Comparison of ENCODE assay signal across 8 cellular contexts in the genomic region with DNA sequence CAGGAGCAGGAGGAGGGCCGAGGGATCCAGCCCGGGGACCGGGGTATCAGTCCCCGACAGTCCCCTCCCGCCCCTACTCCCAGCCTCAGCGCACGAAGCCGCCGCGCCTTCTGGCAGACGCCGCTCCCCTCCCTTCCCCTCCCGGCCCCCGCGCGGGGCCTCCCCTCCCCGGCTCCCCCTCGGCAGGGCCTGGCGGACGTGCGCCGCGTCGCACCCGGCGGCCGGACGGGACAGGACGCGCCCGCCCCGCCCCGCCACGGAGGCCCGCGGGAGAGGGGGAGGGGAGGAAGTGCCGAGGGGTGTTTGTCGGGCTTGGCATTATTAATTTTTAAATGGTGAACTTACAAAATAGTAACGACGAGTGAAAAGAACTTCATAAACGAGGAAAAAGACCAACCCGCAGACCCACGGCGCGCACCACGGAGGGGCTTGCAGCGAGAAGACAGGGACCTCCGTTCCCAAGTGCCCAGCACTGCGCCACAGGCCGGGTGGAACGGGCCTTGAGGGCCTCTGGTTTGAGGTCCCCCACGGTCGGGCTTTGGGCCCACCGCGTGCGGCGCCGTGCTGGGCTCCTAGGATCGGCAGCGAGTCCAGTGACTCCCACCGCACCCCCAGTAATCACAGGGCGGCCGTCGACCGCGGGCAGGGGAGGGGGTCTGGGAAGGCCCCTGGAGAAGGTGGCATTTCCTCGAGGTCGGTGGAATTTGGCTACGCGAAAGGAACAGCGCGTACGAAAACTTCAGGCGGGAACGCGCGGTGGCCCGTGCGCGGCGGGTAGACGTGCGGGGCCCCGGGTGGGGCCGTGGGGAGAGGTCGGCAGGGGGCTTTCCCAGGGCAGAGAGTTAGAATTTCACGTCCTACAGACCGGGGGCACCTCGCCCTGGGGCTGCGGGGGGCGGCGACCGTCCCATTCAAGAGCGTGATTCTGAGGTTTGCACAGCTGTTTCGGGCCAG. TPM values are rescaled to one million over a fixed set of nuclear protein-coding genes. Genes with fewer than 3 reads are reported as not detected.
A peak's percentile ranks its signal among the peaks of the same experiment; 100 is the strongest.
DNase-seq lines count a peak whose midpoint lies in the region; ATAC-seq and TF ChIP-seq lines count a peak whose summit lies in the region.

No MANE protein-coding gene starts in this region.

- 0 to 8% methylated on average over 2 to 79 of the region's 95 CpGs for WGBS in body of pancreas, 2 donors
- WGBS in sigmoid colon, 2 donors: 1% methylated on average over 95 of the region's 95 CpGs

- peaks cover 24% of the 10 kb centered on the region for H3K4me1 ChIP-seq in HUES48 (ENCODE audit: control insufficient read depth, insufficient read depth, low read length)
- H3K4me1 ChIP-seq in body of pancreas: peaks cover 57% of the 10 kb centered on the region
- peaks cover 4% of the 10 kb centered on the region for H3K4me1 ChIP-seq in iPS-15b (ENCODE audit: control insufficient read depth, insufficient read depth, low read length)
- H3K4me1 ChIP-seq in sigmoid colon: peaks cover 0 to 57% (median 49%) of the 10 kb centered on the region in 4 donors

- TF ChIP-seq POLR2A in body of pancreas (IDR thresholded peaks at IDR 0.05) (no peak), sigmoid colon (IDR thresholded peaks at IDR 0.05) (no peak)

- DNase-seq in CD1c-positive myeloid dendritic cell (ENCODE audit: extremely low spot score): peak; percentile 81
- DNase-seq in T-helper 22 cell (ENCODE audit: low read depth): peak; percentile 57
- DNase-seq in body of pancreas: peak; percentile 72 to 80 (median 75)
- peak; percentile 94 for DNase-seq in sigmoid colon
- DNase-seq in GOT3 (lab: John Stamatoyannopoulos, UW): no peak

- intact Hi-C loops in body of pancreas (cut with DNase I): no loop called here
- intact Hi-C loops in sigmoid colon (cut with DNase I): no loop called here

- H3K27ac ChIP-seq in HUES48 (ENCODE audit: low read depth, low read length) (peak overlapping the region; percentile 51), body of pancreas (peak overlapping the region; percentile 95 to 100 (median 98)), sigmoid colon (peak overlapping the region; percentile 97 to 100 (median 100))

- H3K4me3 ChIP-seq in HUES48 (ENCODE audit: low read depth, low read length) (peak overlapping the region; percentile 93), body of pancreas (peak overlapping the region; percentile 6 to 24), iPS-15b (ENCODE audit: low read depth, low read length) (peak overlapping the region; percentile 90), sigmoid colon (peak overlapping the region; percentile 92 to 100 (median 98))

- ATAC-seq in GM19351 (IDR thresholded peaks at IDR 0.05; ENCODE audit: unreplicated experiment) (peak; percentile 20), body of pancreas (peak; percentile 26)

- TF ChIP-seq EP300 in sigmoid colon (IDR thresholded peaks at IDR 0.05): peak in 1 of 4 donors; percentile 30

- TF ChIP-seq CTCF in body of pancreas (IDR thresholded peaks at IDR 0.05) (peak in 1 of 7 experiments; percentile 27), sigmoid colon (IDR thresholded peaks at IDR 0.05) (no peak)

- H3K9me3 ChIP-seq in HUES48 (ENCODE audit: control insufficient read depth, insufficient read depth, low read length) (no peaks in the 10 kb centered on the region), body of pancreas (no peaks in the 10 kb centered on the region), iPS-15b (ENCODE audit: control insufficient read depth, insufficient read depth, low read length) (no peaks in the 10 kb centered on the region), sigmoid colon (no peaks in the 10 kb centered on the region)

- H3K9ac ChIP-seq in HUES48 (ENCODE audit: low read depth, low read length): no peak overlapping the region
- H3K9ac ChIP-seq in iPS-15b (ENCODE audit: low read depth, low read length): peak overlapping the region; percentile 54

- H3K36me3 ChIP-seq in HUES48 (ENCODE audit: control insufficient read depth, insufficient read depth, low read length) (peaks cover 8% of the 10 kb centered on the region), body of pancreas (replicated peaks in 1 of 2; ENCODE audit: insufficient read depth in 1 of 2, low read depth in 2 of 2) (peaks cover 0 to 12% of the 10 kb centered on the region in 2 donors), iPS-15b (ENCODE audit: control insufficient read depth, insufficient read depth, low read length) (no peaks in the 10 kb centered on the region), sigmoid colon (peaks cover 4 to 25% (median 20%) of the 10 kb centered on the region in 4 donors)

- H3K27me3 ChIP-seq in HUES48 (ENCODE audit: control insufficient read depth, insufficient read depth, low read length): peaks cover 45% of the 10 kb centered on the region
- no peaks in the 10 kb centered on the region for H3K27me3 ChIP-seq in body of pancreas
- H3K27me3 ChIP-seq in iPS-15b (ENCODE audit: control insufficient read depth, insufficient read depth, low read length): peaks cover 40% of the 10 kb centered on the region
- no peaks in the 10 kb centered on the region for H3K27me3 ChIP-seq in sigmoid colon

RNA-seq across cellular contexts. Expression of gene CTDSP1, which starts 1.0 kb away (rescaled TPM):
- total RNA-seq in body of pancreas (10 to 100 TPM; 67.2 to 98.9 TPM), sigmoid colon (10 to 100 TPM; 78.4 to 90.3 (median 80.7) TPM)
- polyA plus RNA-seq in sigmoid colon: 100 to 1,000 TPM in 2 of 3 donors, 10 to 100 TPM in 1; 75.1 to 120 (median 105) TPM

RNA-seq across cellular contexts. Expression of gene SLC11A1, which starts 16.6 kb away (rescaled TPM):
- total RNA-seq in body of pancreas (1 to 10 TPM; 3.0 to 7.3 TPM), sigmoid colon (10 to 100 TPM; 13.8 to 19.0 (median 16.9) TPM)
- 1 to 10 TPM; 1.2 to 7.0 (median 1.6) TPM for polyA plus RNA-seq in sigmoid colon

RNA-seq across cellular contexts. Expression of gene VIL1, which starts 20.2 kb away (rescaled TPM):
- total RNA-seq in body of pancreas: 10 to 100 TPM; 15.3 to 15.8 TPM
- total RNA-seq in sigmoid colon: 1 to 10 TPM in 1 of 4 donors, under 1 TPM in 1, not detected in 2; 0.71 to 2.8 TPM
- 100 to 1,000 TPM; 111 to 172 (median 170) TPM for polyA plus RNA-seq in sigmoid colon

RNA-seq across cellular contexts. Expression of gene CATIP, which starts 42.1 kb away (rescaled TPM):
- total RNA-seq in body of pancreas (under 1 TPM; 0.33 to 0.52 TPM), sigmoid colon (not detected)
- polyA plus RNA-seq in sigmoid colon: under 1 TPM in 1 of 3 donors, not detected in 2; 0.07 TPM

Comparison
In these comparisons a context has a peak if more than half of its experiments do, and no peak if none do; other contexts are left out.
1. H3K4me3 ChIP-seq: peak in every context shown above with its lines; median percentile 98 in sigmoid colon; 93 in HUES48; 90 in iPS-15b; 15 in body of pancreas.
2. RNA of gene VIL1, which starts 20.2 kb away (total RNA-seq): 15.3 to 15.8 TPM in body of pancreas; 0.71 to 2.8 TPM in sigmoid colon; every median in the first group is over 4 times any median in the second.
3. Peak in every context shown above with its lines, with median percentiles within 50 percentile points of each other: H3K27ac ChIP-seq.